ENCODE assay signal across 11 cellular contexts in genomic region chr13:112397108-112397507, GRCh38. TPM values are rescaled to one million over a fixed set of nuclear protein-coding genes. Genes with fewer than 3 reads are reported as not detected.
"Had no signal": no experiment of that assay in that cellular context is flagged by ENCODE, and none has a peak within 500 bp of the region (broad histone marks: within the 10 kb centered on the region; RNA-seq: fewer than 3 reads in every experiment).

No MANE protein-coding gene starts in this region.

- H3K9ac ChIP-seq: GM23248 had no signal

- H3K9me3 ChIP-seq: HAP-1 had no signal

- H3K27ac ChIP-seq: GM23248 had no signal

- H2AFZ ChIP-seq: GM23248, GM23338 had no signal

- H3K36me3 ChIP-seq: HAP-1 had no signal

- ATAC-seq: GM23338, HCT116 had no signal

- DNase-seq: GM23248, GOT3, H7, H9, HCEC 1CT, HFFc6 had no signal

- H3K4me3 ChIP-seq: GM23248, GM23338, HAP-1 had no signal

- H3K4me2 ChIP-seq: GM23338 had no signal

RNA-seq across cellular contexts. Expression of gene SPACA7, which starts 21.0 kb away (rescaled TPM):
- total RNA-seq: GM23248, GM23338, H1, H4, H7, H9, HFFc6 had no signal
- polyA plus RNA-seq: GM23248, GM23338, H1 had no signal
